ENCODE assay signal across 1 cellular context in the genomic region with DNA sequence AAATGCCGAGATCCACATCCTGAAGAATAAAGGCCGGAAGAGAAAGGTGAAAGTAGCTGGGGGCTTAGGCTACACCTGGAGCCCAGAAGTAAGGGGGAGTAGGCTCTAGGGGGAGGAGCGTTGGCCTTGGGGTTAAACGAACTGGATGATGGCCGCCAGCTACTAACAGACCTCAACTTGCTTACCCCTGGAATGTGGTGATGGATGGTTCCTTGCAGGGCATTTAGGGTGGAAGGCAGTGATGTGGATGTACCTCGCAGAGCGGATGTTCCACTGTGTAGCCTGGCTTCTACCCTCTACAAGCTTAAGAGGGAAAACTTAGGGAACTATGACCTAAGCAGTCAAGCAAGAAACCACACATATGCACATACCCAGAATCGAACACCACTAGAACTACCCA.
TF ChIP-seq lines count a peak whose summit lies in the region.

No MANE protein-coding gene starts in this region.

TF ChIP-seq in SK-N-SH, 30 proteins besides CTCF, POLR2A, EP300 and RAD21 (continued from another document):
- TF ChIP-seq FOSL2 (IDR thresholded peaks at IDR 0.05; ENCODE audit: borderline replicate concordance, low read depth), result no peak
- TF ChIP-seq, protein P1, sequence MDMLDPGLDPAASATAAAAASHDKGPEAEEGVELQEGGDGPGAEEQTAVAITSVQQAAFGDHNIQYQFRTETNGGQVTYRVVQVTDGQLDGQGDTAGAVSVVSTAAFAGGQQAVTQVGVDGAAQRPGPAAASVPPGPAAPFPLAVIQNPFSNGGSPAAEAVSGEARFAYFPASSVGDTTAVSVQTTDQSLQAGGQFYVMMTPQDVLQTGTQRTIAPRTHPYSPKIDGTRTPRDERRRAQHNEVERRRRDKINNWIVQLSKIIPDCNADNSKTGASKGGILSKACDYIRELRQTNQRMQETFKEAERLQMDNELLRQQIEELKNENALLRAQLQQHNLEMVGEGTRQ (IDR thresholded peaks at IDR 0.05; ENCODE audit: borderline replicate concordance, low read depth, low read length), result no peak
- no peak for TF ChIP-seq NFIC (IDR thresholded peaks at IDR 0.05; ENCODE audit: borderline replicate concordance)
- TF ChIP-seq, protein P2, sequence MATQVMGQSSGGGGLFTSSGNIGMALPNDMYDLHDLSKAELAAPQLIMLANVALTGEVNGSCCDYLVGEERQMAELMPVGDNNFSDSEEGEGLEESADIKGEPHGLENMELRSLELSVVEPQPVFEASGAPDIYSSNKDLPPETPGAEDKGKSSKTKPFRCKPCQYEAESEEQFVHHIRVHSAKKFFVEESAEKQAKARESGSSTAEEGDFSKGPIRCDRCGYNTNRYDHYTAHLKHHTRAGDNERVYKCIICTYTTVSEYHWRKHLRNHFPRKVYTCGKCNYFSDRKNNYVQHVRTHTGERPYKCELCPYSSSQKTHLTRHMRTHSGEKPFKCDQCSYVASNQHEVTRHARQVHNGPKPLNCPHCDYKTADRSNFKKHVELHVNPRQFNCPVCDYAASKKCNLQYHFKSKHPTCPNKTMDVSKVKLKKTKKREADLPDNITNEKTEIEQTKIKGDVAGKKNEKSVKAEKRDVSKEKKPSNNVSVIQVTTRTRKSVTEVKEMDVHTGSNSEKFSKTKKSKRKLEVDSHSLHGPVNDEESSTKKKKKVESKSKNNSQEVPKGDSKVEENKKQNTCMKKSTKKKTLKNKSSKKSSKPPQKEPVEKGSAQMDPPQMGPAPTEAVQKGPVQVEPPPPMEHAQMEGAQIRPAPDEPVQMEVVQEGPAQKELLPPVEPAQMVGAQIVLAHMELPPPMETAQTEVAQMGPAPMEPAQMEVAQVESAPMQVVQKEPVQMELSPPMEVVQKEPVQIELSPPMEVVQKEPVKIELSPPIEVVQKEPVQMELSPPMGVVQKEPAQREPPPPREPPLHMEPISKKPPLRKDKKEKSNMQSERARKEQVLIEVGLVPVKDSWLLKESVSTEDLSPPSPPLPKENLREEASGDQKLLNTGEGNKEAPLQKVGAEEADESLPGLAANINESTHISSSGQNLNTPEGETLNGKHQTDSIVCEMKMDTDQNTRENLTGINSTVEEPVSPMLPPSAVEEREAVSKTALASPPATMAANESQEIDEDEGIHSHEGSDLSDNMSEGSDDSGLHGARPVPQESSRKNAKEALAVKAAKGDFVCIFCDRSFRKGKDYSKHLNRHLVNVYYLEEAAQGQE (IDR thresholded peaks at IDR 0.05; ENCODE audit: low read depth, low read length), result no peak
- TF ChIP-seq MXI1 (IDR thresholded peaks at IDR 0.05; ENCODE audit: low read depth, low read length), result no peak
- TF ChIP-seq RCOR1 (IDR thresholded peaks at IDR 0.05; ENCODE audit: low read length), result no peak
- no peak for TF ChIP-seq JUND (IDR thresholded peaks at IDR 0.05)
- TF ChIP-seq FOXJ3 (CRISPR knock-in tag; IDR thresholded peaks at IDR 0.05), result no peak
- TF ChIP-seq, protein P3, sequence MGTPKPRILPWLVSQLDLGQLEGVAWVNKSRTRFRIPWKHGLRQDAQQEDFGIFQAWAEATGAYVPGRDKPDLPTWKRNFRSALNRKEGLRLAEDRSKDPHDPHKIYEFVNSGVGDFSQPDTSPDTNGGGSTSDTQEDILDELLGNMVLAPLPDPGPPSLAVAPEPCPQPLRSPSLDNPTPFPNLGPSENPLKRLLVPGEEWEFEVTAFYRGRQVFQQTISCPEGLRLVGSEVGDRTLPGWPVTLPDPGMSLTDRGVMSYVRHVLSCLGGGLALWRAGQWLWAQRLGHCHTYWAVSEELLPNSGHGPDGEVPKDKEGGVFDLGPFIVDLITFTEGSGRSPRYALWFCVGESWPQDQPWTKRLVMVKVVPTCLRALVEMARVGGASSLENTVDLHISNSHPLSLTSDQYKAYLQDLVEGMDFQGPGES (IDR thresholded peaks at IDR 0.05; ENCODE audit: low read depth, low read length), result no peak
- TF ChIP-seq YY1 (IDR thresholded peaks at IDR 0.05; ENCODE audit: low read depth), result no peak
- TF ChIP-seq FOXM1 (IDR thresholded peaks at IDR 0.05; ENCODE audit: low read depth), result no peak
- TF ChIP-seq ELF1 (IDR thresholded peaks at IDR 0.05), result no peak
TF ChIP-seq in SK-N-SH: peak in this region for 0.
